22 cellular contexts compared by ENCODE assay signal in the genomic region with DNA sequence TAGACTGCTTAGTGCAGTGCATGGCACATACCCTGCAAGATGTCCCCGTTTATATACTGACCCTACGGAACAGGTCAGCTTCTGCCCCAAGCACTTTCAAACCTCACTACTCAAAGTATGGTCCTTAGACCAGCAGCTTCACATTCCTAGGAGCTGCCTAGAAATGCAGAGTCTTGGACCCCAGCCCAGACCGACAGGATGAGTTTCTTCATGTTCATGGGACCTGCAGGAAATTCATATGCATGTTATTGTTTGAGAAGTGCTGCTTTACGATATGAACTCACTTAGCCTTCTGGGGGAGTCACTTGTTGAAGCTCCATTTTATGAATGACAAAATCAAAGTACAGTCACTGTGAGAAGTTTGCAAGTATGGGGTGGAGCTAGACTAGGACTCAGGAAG.
"Had no signal": no experiment of that assay in that cellular context is flagged by ENCODE, and none has a peak within 500 bp of the region (broad histone marks: within the 10 kb centered on the region; RNA-seq: fewer than 3 reads in every experiment).

No MANE protein-coding gene starts in this region.

- H3K9me3 ChIP-seq: colonic mucosa, transverse colon had no signal

- H3K27ac ChIP-seq: cardiac muscle cell, colonic mucosa, epithelial cell of prostate, foreskin keratinocyte, transverse colon had no signal

- H3K36me3 ChIP-seq: cardiac muscle cell, colonic mucosa, transverse colon had no signal

- DNase-seq: activated B cell treated with CpG ODN at 0.5 μM for 24 hours; activated CD8-positive, alpha-beta memory T cell treated with anti-CD3 and anti-CD28 coated beads, Interleukin-2, amount 50 U/mL, for 48 hours; activated gamma-delta T cell; activated T-cell treated with anti-CD3 and anti-CD28 coated beads, Interleukin-2, amount 50 U/mL, for 72 hours; amygdala; colonic mucosa; effector CD8-positive, alpha-beta T cell; immature natural killer cell; nephron progenitor cell; occipital lobe; right cardiac atrium; stimulated activated CD4-positive, alpha-beta T cell treated with anti-CD3 and anti-CD28 coated beads, Interleukin-4, amount 100 ng/mL, for 4 hours; stimulated activated CD8-positive, alpha-beta memory T cell treated with anti-CD3 and anti-CD28 coated beads, Interleukin-4, amount 100 ng/mL, for 48 hours; stimulated activated naive CD4-positive, alpha-beta T cell treated with Interleukin-2 at 50 U/mL for 16 hours; substantia nigra; transverse colon had no signal

- ATAC-seq: activated CD8-positive, alpha-beta T cell treated with anti-CD3 and anti-CD28 coated beads, Interleukin-2, amount 10 ng/mL, durations not matched to agents 7 days and 5 days; activated naive CD4-positive, alpha-beta T cell treated with anti-CD3 and anti-CD28 coated beads, Interleukin-2, amount 50 U/mL, for 72 hours; activated T-cell treated with anti-CD3 and anti-CD28 coated beads, Interleukin-2, amount 50 U/mL, for 72 hours; foreskin keratinocyte; right cardiac atrium had no signal

- H3K4me3 ChIP-seq: cardiac muscle cell, colonic mucosa, smooth muscle cell, transverse colon had no signal

- H3K4me1 ChIP-seq: colonic mucosa, transverse colon had no signal

- H3K4me2 ChIP-seq: smooth muscle cell had no signal

- H3K27me3 ChIP-seq: cardiac muscle cell, colonic mucosa, foreskin keratinocyte, transverse colon had no signal
